In genomic region chr22:39287076-39287743, GRCh38 we compare ENCODE assay signal across 1 cellular context.
TF ChIP-seq lines count a peak whose summit lies in the region.

No MANE protein-coding gene starts in this region.

TF ChIP-seq in GM12878, 131 proteins besides CTCF, POLR2A, EP300 and RAD21:
- TF ChIP-seq SPI1 (IDR thresholded peaks at IDR 0.05; ENCODE audit: borderline replicate concordance, insufficient read depth, low read depth, low read length): peak; percentile 36; the same call in 1 of the 2 replicates
- TF ChIP-seq ZZZ3 (IDR thresholded peaks at IDR 0.05; ENCODE audit: control insufficient read depth, insufficient read length, low read depth): no peak
TF ChIP-seq in GM12878: peak in this region for 1.
